Comparison of ENCODE assay signal across 28 cellular contexts in genomic region chr6:149510793-149511512, GRCh38. TPM values are rescaled to one million over a fixed set of nuclear protein-coding genes. Genes with fewer than 3 reads are reported as not detected.
DNase-seq lines count a peak whose midpoint lies in the region; ATAC-seq and TF ChIP-seq lines count a peak whose summit lies in the region.
"Had no signal": no experiment of that assay in that cellular context is flagged by ENCODE, and none has a peak within 500 bp of the region (broad histone marks: within the 10 kb centered on the region; RNA-seq: fewer than 3 reads in every experiment).

No MANE protein-coding gene starts in this region.

- H3K4me3 Mint-ChIP-seq in activated T-cell treated with anti-CD3 and anti-CD28 coated beads, Interleukin-2, amount 50 U/mL, for 72 hours, result peak overlapping the region in 1 of 2 donors; percentile 8
- H3K4me3 Mint-ChIP-seq in CD8-positive, alpha-beta memory T cell, result no peak overlapping the region
- H3K4me3 Mint-ChIP-seq in activated CD8-positive, alpha-beta T cell treated with anti-CD3 and anti-CD28 coated beads for 36 hours, result no peak overlapping the region
- no peak overlapping the region for H3K4me3 Mint-ChIP-seq in naive thymus-derived CD4-positive, alpha-beta T cell
- H3K4me3 Mint-ChIP-seq: activated T-cell treated with anti-CD3 and anti-CD28 coated beads, Interleukin-2, amount 50 U/mL, for 4 hours had no signal

- no peak for TF ChIP-seq CTCF in activated CD8-positive, alpha-beta T cell treated with anti-CD3 and anti-CD28 coated beads for 36 hours (IDR thresholded peaks at IDR 0.05)

- H3K27me3 Mint-ChIP-seq in activated T-cell treated with anti-CD3 and anti-CD28 coated beads, Interleukin-2, amount 50 U/mL, for 72 hours (ENCODE audit: low read depth), result no peaks in the 10 kb centered on the region
- H3K27me3 Mint-ChIP-seq in CD8-positive, alpha-beta memory T cell, result no peaks in the 10 kb centered on the region
- no peaks in the 10 kb centered on the region for H3K27me3 Mint-ChIP-seq in activated CD8-positive, alpha-beta T cell treated with anti-CD3 and anti-CD28 coated beads for 36 hours
- no peaks in the 10 kb centered on the region for H3K27me3 Mint-ChIP-seq in naive thymus-derived CD4-positive, alpha-beta T cell

- H3K4me1 ChIP-seq in CD8-positive, alpha-beta memory T cell (ENCODE audit: insufficient read depth, low read length), result peaks cover 18% of the 10 kb centered on the region
- H3K4me1 ChIP-seq in naive thymus-derived CD4-positive, alpha-beta T cell (ENCODE audit: control insufficient read depth in 2 of 2, insufficient read depth in 2 of 2, low read length in 2 of 2), result peaks cover 11 to 17% of the 10 kb centered on the region in 2 donors
- H3K4me1 ChIP-seq: esophagus squamous epithelium had no signal

- intact Hi-C loops in activated CD8-positive, alpha-beta T cell treated with anti-CD3 and anti-CD28 coated beads for 36 hours (cut with micrococcal nuclease), result no loop called here
- intact Hi-C loops in naive thymus-derived CD4-positive, alpha-beta T cell (cut with micrococcal nuclease), result no loop called here

- no peak overlapping the region for H3K4me3 ChIP-seq in CD8-positive, alpha-beta memory T cell (ENCODE audit: low read length)
- H3K4me3 ChIP-seq in naive thymus-derived CD4-positive, alpha-beta T cell (ENCODE audit: low read length), result no peak overlapping the region
- H3K4me3 ChIP-seq: esophagus squamous epithelium, GM23248, ovary, right atrium auricular region, spleen had no signal

- no peak for DNase-seq in activated T-cell treated with anti-CD3 and anti-CD28 coated beads, Interleukin-2, amount 50 U/mL, for 72 hours
- no peak for DNase-seq in activated T-cell treated with anti-CD3 and anti-CD28 coated beads, Interleukin-2, amount 50 U/mL, for 1 hour
- DNase-seq in CD8-positive, alpha-beta memory T cell, result no peak
- DNase-seq in activated CD8-positive, alpha-beta T cell treated with anti-CD3 and anti-CD28 coated beads for 36 hours, result no peak
- DNase-seq in naive thymus-derived CD4-positive, alpha-beta T cell, result no peak
- DNase-seq in pons (ENCODE audit: low spot score), result no peak
- DNase-seq: activated T-cell treated with anti-CD3 and anti-CD28 coated beads, Interleukin-2, amount 50 U/mL, for 4 hours; BE2C; central memory CD4-positive, alpha-beta T cell; dermis blood vessel endothelial cell; DMS79; esophagus squamous epithelium; foreskin melanocyte; GF-D8; GM23248; Karpas-422; MV-4-11; NCI-H1436 treated with DMSO at 0.1 percent for 48 hours; NCI-H2107; NCI-H510A; ovary; SK-N-SH; spleen had no signal

- H3K27ac Mint-ChIP-seq in activated T-cell treated with anti-CD3 and anti-CD28 coated beads, Interleukin-2, amount 50 U/mL, for 72 hours, result peak overlapping the region; percentile 83
- H3K27ac Mint-ChIP-seq in CD8-positive, alpha-beta memory T cell, result peak overlapping the region in 6 of 8 donors; percentile 10 to 83 (median 48)
- peak overlapping the region; percentile 89 for H3K27ac Mint-ChIP-seq in activated CD8-positive, alpha-beta T cell treated with anti-CD3 and anti-CD28 coated beads for 36 hours
- peak overlapping the region in 8 of 9 donors; percentile 36 to 90 (median 86) for H3K27ac Mint-ChIP-seq in naive thymus-derived CD4-positive, alpha-beta T cell

- peaks cover 16 to 17% of the 10 kb centered on the region in 2 donors for H3K36me3 Mint-ChIP-seq in activated T-cell treated with anti-CD3 and anti-CD28 coated beads, Interleukin-2, amount 50 U/mL, for 72 hours (ENCODE audit: insufficient read depth in 2 of 2)
- peaks cover 0 to 65% (median 24%) of the 10 kb centered on the region in 3 donors for H3K36me3 Mint-ChIP-seq in CD8-positive, alpha-beta memory T cell
- H3K36me3 Mint-ChIP-seq in activated CD8-positive, alpha-beta T cell treated with anti-CD3 and anti-CD28 coated beads for 36 hours (ENCODE audit: low read depth), result peaks cover 38% of the 10 kb centered on the region
- H3K36me3 Mint-ChIP-seq in naive thymus-derived CD4-positive, alpha-beta T cell, result peaks cover 5 to 37% (median 22%) of the 10 kb centered on the region in 5 donors

- no peaks in the 10 kb centered on the region for H3K27me3 ChIP-seq in CD8-positive, alpha-beta memory T cell (ENCODE audit: insufficient read depth, low read length, poor library complexity, severe bottlenecking)
- H3K27me3 ChIP-seq in naive thymus-derived CD4-positive, alpha-beta T cell (ENCODE audit: control insufficient read depth in 2 of 2, insufficient read depth in 2 of 2, low read length in 2 of 2), result no peaks in the 10 kb centered on the region
- H3K27me3 ChIP-seq: BE2C, esophagus squamous epithelium, ovary, right atrium auricular region, spleen had no signal

- no peaks in the 10 kb centered on the region for H3K9me3 ChIP-seq in CD8-positive, alpha-beta memory T cell (ENCODE audit: low read length)
- H3K9me3 ChIP-seq in naive thymus-derived CD4-positive, alpha-beta T cell (ENCODE audit: control insufficient read depth in 2 of 3, low read length in 3 of 3), result no peaks in the 10 kb centered on the region
- H3K9me3 ChIP-seq: BE2C, esophagus squamous epithelium, ovary, right atrium auricular region, SK-N-SH, spleen had no signal

- H3K9me3 Mint-ChIP-seq in activated T-cell treated with anti-CD3 and anti-CD28 coated beads, Interleukin-2, amount 50 U/mL, for 72 hours, result peaks cover 2 to 3% of the 10 kb centered on the region in 2 donors
- H3K9me3 Mint-ChIP-seq in CD8-positive, alpha-beta memory T cell, result no peaks in the 10 kb centered on the region
- H3K9me3 Mint-ChIP-seq in activated CD8-positive, alpha-beta T cell treated with anti-CD3 and anti-CD28 coated beads for 36 hours, result no peaks in the 10 kb centered on the region
- H3K9me3 Mint-ChIP-seq in naive thymus-derived CD4-positive, alpha-beta T cell, result no peaks in the 10 kb centered on the region
- H3K9me3 Mint-ChIP-seq: activated T-cell treated with anti-CD3 and anti-CD28 coated beads, Interleukin-2, amount 50 U/mL, for 4 hours had no signal

- ATAC-seq in activated T-cell treated with anti-CD3 and anti-CD28 coated beads, Interleukin-2, amount 50 U/mL, for 72 hours (replicated peaks in 1 of 2), result no peak
- no peak for ATAC-seq in activated CD8-positive, alpha-beta T cell treated with anti-CD3 and anti-CD28 coated beads for 36 hours
- no peak for ATAC-seq in naive thymus-derived CD4-positive, alpha-beta T cell
- no peak for ATAC-seq in GM18511 (IDR thresholded peaks at IDR 0.05; ENCODE audit: unreplicated experiment)
- no peak for ATAC-seq in GM18873 (IDR thresholded peaks at IDR 0.05; ENCODE audit: low FRiP score, unreplicated experiment)
- ATAC-seq: activated T-cell treated with anti-CD3 and anti-CD28 coated beads, Interleukin-2, amount 50 U/mL, for 4 hours had no signal

- no peak overlapping the region for H3K27ac ChIP-seq in CD8-positive, alpha-beta memory T cell (ENCODE audit: low read depth, low read length)
- H3K27ac ChIP-seq in naive thymus-derived CD4-positive, alpha-beta T cell (ENCODE audit: low read depth, low read length), result no peak overlapping the region
- H3K27ac ChIP-seq: esophagus squamous epithelium, GM23248, HL-60, ovary, right atrium auricular region, spleen had no signal

- peaks cover 1% of the 10 kb centered on the region for H3K36me3 ChIP-seq in CD8-positive, alpha-beta memory T cell (ENCODE audit: insufficient read depth, low read length)
- H3K36me3 ChIP-seq in naive thymus-derived CD4-positive, alpha-beta T cell (ENCODE audit: control insufficient read depth in 2 of 3, insufficient read depth in 3 of 3, low read length in 3 of 3), result peaks cover 0 to 15% (median 4%) of the 10 kb centered on the region in 3 experiments
- H3K36me3 ChIP-seq: ovary had no signal

- CTCF ChIA-PET in CD8-positive, alpha-beta memory T cell (lab: Charles Lee), result interaction anchor here (1.0 kb wide), 1 partner anchor 52 kb away, joined by 3 read pairs; no protein-coding TSS in a partner anchor
- CTCF ChIA-PET in activated CD8-positive, alpha-beta T cell treated with anti-CD3 and anti-CD28 coated beads for 36 hours (lab: Charles Lee), result interaction anchor here (0.5 to 3.3 kb wide), 6 partner anchors 8 to 79 kb away, joined by 3 to 12 read pairs (median 4); no protein-coding TSS in a partner anchor
- CTCF ChIA-PET in naive thymus-derived CD4-positive, alpha-beta T cell (lab: Charles Lee), result interaction anchor here (0.6 to 2.4 kb wide), 4 partner anchors 24 to 442 kb away, joined by 3 to 7 read pairs (median 4); no protein-coding TSS in a partner anchor

- H3K4me1 Mint-ChIP-seq in activated T-cell treated with anti-CD3 and anti-CD28 coated beads, Interleukin-2, amount 50 U/mL, for 72 hours (ENCODE audit: low read depth), result peaks cover 65% of the 10 kb centered on the region
- H3K4me1 Mint-ChIP-seq in CD8-positive, alpha-beta memory T cell, result peaks cover 23 to 42% (median 39%) of the 10 kb centered on the region in 3 donors
- peaks cover 54% of the 10 kb centered on the region for H3K4me1 Mint-ChIP-seq in activated CD8-positive, alpha-beta T cell treated with anti-CD3 and anti-CD28 coated beads for 36 hours (ENCODE audit: low read depth)
- H3K4me1 Mint-ChIP-seq in naive thymus-derived CD4-positive, alpha-beta T cell, result peaks cover 11 to 44% (median 40%) of the 10 kb centered on the region in 7 donors

- POLR2A ChIA-PET in CD8-positive, alpha-beta memory T cell (lab: Charles Lee), result interaction anchor here (0.6 kb wide), 1 partner anchor 13 kb away, joined by 3 read pairs; no protein-coding TSS in a partner anchor
- POLR2A ChIA-PET in activated CD8-positive, alpha-beta T cell treated with anti-CD3 and anti-CD28 coated beads for 36 hours (lab: Charles Lee), result interaction anchor here (0.7 to 1.2 kb wide), 4 partner anchors 22 to 434 kb away, joined by 3 to 5 read pairs (median 4); partner anchors contain the start of gene ZC3H12D
- POLR2A ChIA-PET in naive thymus-derived CD4-positive, alpha-beta T cell (lab: Charles Lee), result interaction anchor here (0.7 to 2.0 kb wide), 4 partner anchors 12 to 64 kb away, joined by 3 to 7 read pairs (median 4); no protein-coding TSS in a partner anchor

RNA-seq across cellular contexts. Expression of gene ZC3H12D, which starts 26.1 kb away (rescaled TPM):
- total RNA-seq in activated T-cell treated with anti-CD3 and anti-CD28 coated beads, Interleukin-2, amount 50 U/mL, for 72 hours, result 100 to 1,000 TPM; 106 to 170 TPM
- total RNA-seq in CD8-positive, alpha-beta memory T cell, result 10 to 100 TPM; 83.5 to 84.5 TPM
- polyA plus RNA-seq in CD8-positive, alpha-beta memory T cell, result 2.5 TPM
- total RNA-seq in activated CD8-positive, alpha-beta T cell treated with anti-CD3 and anti-CD28 coated beads for 36 hours, result 10 to 100 TPM; 37.7 to 39.0 TPM
- total RNA-seq in naive thymus-derived CD4-positive, alpha-beta T cell, result 10 to 100 TPM; 30.1 to 85.6 (median 74.1) TPM
- polyA plus RNA-seq in naive thymus-derived CD4-positive, alpha-beta T cell, result 1 to 10 TPM; 1.8 to 2.3 TPM
- total RNA-seq: lung microvascular endothelial cell had no signal
- polyA plus RNA-seq: GM23248 had no signal

RNA-seq across cellular contexts. Expression of gene PPIL4, which starts 34.9 kb away (rescaled TPM):
- 10 to 100 TPM; 29.5 to 42.0 TPM for total RNA-seq in activated T-cell treated with anti-CD3 and anti-CD28 coated beads, Interleukin-2, amount 50 U/mL, for 72 hours
- total RNA-seq in CD8-positive, alpha-beta memory T cell, result 10 to 100 TPM; 29.7 to 31.9 TPM
- 10.7 TPM for polyA plus RNA-seq in CD8-positive, alpha-beta memory T cell
- 10 to 100 TPM; 20.8 to 21.9 TPM for total RNA-seq in activated CD8-positive, alpha-beta T cell treated with anti-CD3 and anti-CD28 coated beads for 36 hours
- total RNA-seq in naive thymus-derived CD4-positive, alpha-beta T cell, result 10 to 100 TPM; 21.0 to 42.9 (median 35.7) TPM
- 10 to 100 TPM; 15.3 to 16.3 TPM for polyA plus RNA-seq in naive thymus-derived CD4-positive, alpha-beta T cell

RNA-seq across cellular contexts. Expression of gene GINM1, which starts 55.2 kb away (rescaled TPM):
- total RNA-seq in activated T-cell treated with anti-CD3 and anti-CD28 coated beads, Interleukin-2, amount 50 U/mL, for 72 hours, result 10 to 100 TPM; 15.3 to 23.3 TPM
- total RNA-seq in CD8-positive, alpha-beta memory T cell, result 10 to 100 TPM; 20.4 to 20.5 TPM
- polyA plus RNA-seq in CD8-positive, alpha-beta memory T cell, result 24.7 TPM
- 10 to 100 TPM; 15.4 to 16.3 TPM for total RNA-seq in activated CD8-positive, alpha-beta T cell treated with anti-CD3 and anti-CD28 coated beads for 36 hours
- 10 to 100 TPM; 14.4 to 27.3 (median 19.9) TPM for total RNA-seq in naive thymus-derived CD4-positive, alpha-beta T cell
- 10 to 100 TPM; 24.6 to 25.4 TPM for polyA plus RNA-seq in naive thymus-derived CD4-positive, alpha-beta T cell
